Comparison of ENCODE assay signal across 13 cellular contexts in genomic region chr12:20602671-20603402, GRCh38.
DNase-seq lines count a peak whose midpoint lies in the region; ATAC-seq and TF ChIP-seq lines count a peak whose summit lies in the region.
"Had no signal": no experiment of that assay in that cellular context is flagged by ENCODE, and none has a peak within 500 bp of the region (broad histone marks: within the 10 kb centered on the region; RNA-seq: fewer than 3 reads in every experiment).

No MANE protein-coding gene starts in this region.

- CTCF ChIA-PET in Caco-2 (lab: Charles Lee), result interaction anchor here (0.6 kb wide), 1 partner anchor 9 kb away, joined by 3 read pairs; no protein-coding TSS in a partner anchor

- H3K27me3 ChIP-seq in stomach (no peaks in the 10 kb centered on the region), Caco-2 (replicated peaks; ENCODE audit: control insufficient read depth, insufficient read depth, low read length) (no peaks in the 10 kb centered on the region)

- TF ChIP-seq EP300 in stomach (IDR thresholded peaks at IDR 0.05), result no peak

- no peaks in the 10 kb centered on the region for H3K9me3 ChIP-seq in stomach
- no peaks in the 10 kb centered on the region for H3K9me3 ChIP-seq in Caco-2
- H3K9me3 ChIP-seq: prostate gland had no signal

- peak; percentile 24 for DNase-seq in HS-27A (ENCODE audit: low read depth)
- DNase-seq in brain pericyte (ENCODE audit: low read depth, low spot score), result peak; percentile 82
- DNase-seq in iris pigment epithelial cell (ENCODE audit: low read depth), result peak; percentile 71
- DNase-seq in stomach, result no peak
- no peak for DNase-seq in Caco-2
- DNase-seq in activated T-cell treated with anti-CD3 and anti-CD28 coated beads, Interleukin-2, amount 50 U/mL, for 72 hours, result no peak
- DNase-seq in progenitor cell of endocrine pancreas (ENCODE audit: low spot score, unreplicated experiment), result no peak
- DNase-seq: activated naive CD4-positive, alpha-beta T cell treated with anti-CD3 and anti-CD28 coated beads for 36 hours; COR-L47; NCI-H345 had no signal

- intact Hi-C loops in stomach (cut with DNase I; ENCODE audit: low total_unique reads), result loop anchor here (10.0 kb wide), 1 partner anchor 858 kb away; no protein-coding TSS in a partner anchor
- intact Hi-C loops in Caco-2 (cut with micrococcal nuclease; ENCODE audit: unreplicated experiment), result loop anchor here (5.0 kb wide), 1 partner anchor 116 kb away; no protein-coding TSS in a partner anchor

- WGBS in stomach, 5 donors, result 28 to 45% (median 41%) methylated on average over 4 of the region's 4 CpGs

- H3K4me3 ChIP-seq in stomach, result no peak overlapping the region
- no peak overlapping the region for H3K4me3 ChIP-seq in Caco-2 (ENCODE audit: low read depth, low read length)
- H3K4me3 ChIP-seq: prostate gland had no signal

- H3K27ac ChIP-seq in stomach, result peak overlapping the region in 3 of 5 donors; percentile 24 to 73 (median 69)
- H3K27ac ChIP-seq: prostate gland had no signal

- H3K4me1 ChIP-seq in stomach (peaks cover 0 to 15% (median 0%) of the 10 kb centered on the region in 4 donors), Caco-2 (no peaks in the 10 kb centered on the region)
- H3K4me1 ChIP-seq: prostate gland had no signal

- H3K4me3 Mint-ChIP-seq in Caco-2 (ENCODE audit: unreplicated experiment), result no peak overlapping the region
- no peak overlapping the region for H3K4me3 Mint-ChIP-seq in activated T-cell treated with anti-CD3 and anti-CD28 coated beads, Interleukin-2, amount 50 U/mL, for 72 hours
- no peak overlapping the region for H3K4me3 Mint-ChIP-seq in progenitor cell of endocrine pancreas (ENCODE audit: low read depth)
- H3K4me3 Mint-ChIP-seq: activated naive CD4-positive, alpha-beta T cell treated with anti-CD3 and anti-CD28 coated beads for 36 hours; memory B cell had no signal

- no peaks in the 10 kb centered on the region for H3K36me3 ChIP-seq in stomach
- no peaks in the 10 kb centered on the region for H3K36me3 ChIP-seq in Caco-2 (ENCODE audit: control insufficient read depth, insufficient read depth, low read length)
- H3K36me3 ChIP-seq: prostate gland had no signal

- ATAC-seq in activated T-cell treated with anti-CD3 and anti-CD28 coated beads, Interleukin-2, amount 50 U/mL, for 72 hours (replicated peaks in 1 of 2), result no peak
- ATAC-seq in GM18502 (IDR thresholded peaks at IDR 0.05; ENCODE audit: poor library complexity, unreplicated experiment), result no peak

- TF ChIP-seq CTCF in stomach (IDR thresholded peaks at IDR 0.05) (no peak), Caco-2 (IDR thresholded peaks at IDR 0.05; ENCODE audit: insufficient read depth in 1 of 2, low read depth in 1 of 2, low read length in 1 of 2, severe bottlenecking in 1 of 2, unreplicated experiment in 1 of 2) (no peak), progenitor cell of endocrine pancreas (IDR thresholded peaks at IDR 0.05; ENCODE audit: unreplicated experiment) (no peak)

- H3K27me3 Mint-ChIP-seq in Caco-2 (ENCODE audit: insufficient read depth, unreplicated experiment) (no peaks in the 10 kb centered on the region), progenitor cell of endocrine pancreas (no peaks in the 10 kb centered on the region)
- H3K27me3 Mint-ChIP-seq in activated T-cell treated with anti-CD3 and anti-CD28 coated beads, Interleukin-2, amount 50 U/mL, for 72 hours (ENCODE audit: low read depth), result no peaks in the 10 kb centered on the region
- H3K27me3 Mint-ChIP-seq: memory B cell had no signal

- TF ChIP-seq POLR2A in stomach (IDR thresholded peaks at IDR 0.05), result no peak

- BruUV-seq in Caco-2 (replicated peaks; lab: Mats Ljungman, UMichigan), result no TSS peak

- H3K36me3 Mint-ChIP-seq in Caco-2 (ENCODE audit: insufficient read depth, unreplicated experiment) (no peaks in the 10 kb centered on the region), progenitor cell of endocrine pancreas (ENCODE audit: insufficient read depth) (peaks cover 2% of the 10 kb centered on the region)
- no peaks in the 10 kb centered on the region for H3K36me3 Mint-ChIP-seq in activated T-cell treated with anti-CD3 and anti-CD28 coated beads, Interleukin-2, amount 50 U/mL, for 72 hours (ENCODE audit: insufficient read depth in 2 of 2)
- H3K36me3 Mint-ChIP-seq: memory B cell had no signal

- H3K4me1 Mint-ChIP-seq in Caco-2 (ENCODE audit: low read depth, unreplicated experiment) (no peaks in the 10 kb centered on the region), progenitor cell of endocrine pancreas (ENCODE audit: low read depth) (peaks cover 4% of the 10 kb centered on the region)
- H3K4me1 Mint-ChIP-seq in activated T-cell treated with anti-CD3 and anti-CD28 coated beads, Interleukin-2, amount 50 U/mL, for 72 hours (ENCODE audit: low read depth), result no peaks in the 10 kb centered on the region
- H3K4me1 Mint-ChIP-seq: memory B cell had no signal

- POLR2A ChIA-PET in Caco-2 (lab: Charles Lee), result no interaction called here

- no peaks in the 10 kb centered on the region for H3K9me3 Mint-ChIP-seq in Caco-2 (ENCODE audit: unreplicated experiment)
- no peaks in the 10 kb centered on the region for H3K9me3 Mint-ChIP-seq in activated T-cell treated with anti-CD3 and anti-CD28 coated beads, Interleukin-2, amount 50 U/mL, for 72 hours
- H3K9me3 Mint-ChIP-seq in progenitor cell of endocrine pancreas (ENCODE audit: low read depth), result no peaks in the 10 kb centered on the region
- H3K9me3 Mint-ChIP-seq: activated naive CD4-positive, alpha-beta T cell treated with anti-CD3 and anti-CD28 coated beads for 36 hours; memory B cell had no signal

- H3K27ac Mint-ChIP-seq in Caco-2 (ENCODE audit: unreplicated experiment) (no peak overlapping the region), progenitor cell of endocrine pancreas (no peak overlapping the region)
- no peak overlapping the region for H3K27ac Mint-ChIP-seq in activated T-cell treated with anti-CD3 and anti-CD28 coated beads, Interleukin-2, amount 50 U/mL, for 72 hours
- H3K27ac Mint-ChIP-seq: activated naive CD4-positive, alpha-beta T cell treated with anti-CD3 and anti-CD28 coated beads for 36 hours; memory B cell had no signal

Comparison
In these comparisons a context has a peak if more than half of its experiments do, and no peak if none do; other contexts are left out.
1. DNase-seq: peak in HS-27A (single experiment), brain pericyte (single experiment) and iris pigment epithelial cell (single experiment); none in stomach (single experiment), Caco-2 (0 of 2), activated T-cell treated with anti-CD3 and anti-CD28 coated beads, Interleukin-2, amount 50 U/mL, for 72 hours (0 of 2) and progenitor cell of endocrine pancreas (single experiment).